2 cellular contexts compared by ENCODE assay signal in the genomic region with DNA sequence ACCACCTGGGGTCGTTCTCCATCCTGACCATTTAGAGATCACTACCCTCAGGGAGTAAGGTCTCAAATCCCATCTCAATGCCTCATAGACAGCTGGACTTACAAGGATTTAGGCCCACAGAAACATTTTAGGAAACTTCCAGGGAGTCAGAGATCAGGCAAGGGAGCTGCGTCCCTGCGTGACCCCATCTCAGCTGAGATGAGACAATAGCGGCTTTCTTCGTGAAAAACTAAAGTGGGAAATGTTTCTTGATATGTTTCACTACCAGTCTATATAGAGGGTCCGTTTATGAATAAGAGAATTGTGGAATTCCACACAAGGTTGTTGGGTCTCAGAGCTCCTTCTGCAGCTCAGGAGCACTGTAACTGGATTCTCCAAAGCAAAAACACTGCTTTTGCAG.
TF ChIP-seq lines count a peak whose summit lies in the region.

No MANE protein-coding gene starts in this region.

TF ChIP-seq in SK-N-SH, 30 proteins besides CTCF, POLR2A, EP300 and RAD21 (continued from another document):
- TF ChIP-seq FOSL2 (IDR thresholded peaks at IDR 0.05; ENCODE audit: borderline replicate concordance, low read depth), result no peak; the same call in 1 of the 2 replicates
- no peak for TF ChIP-seq EZH2phosphoT487 (IDR thresholded peaks at IDR 0.05; ENCODE audit: borderline replicate concordance, low read depth)
- TF ChIP-seq MXI1 (IDR thresholded peaks at IDR 0.05; ENCODE audit: low read depth, low read length), result no peak
- TF ChIP-seq MEF2A (IDR thresholded peaks at IDR 0.05; ENCODE audit: borderline replicate concordance, low read depth), result no peak
- no peak for TF ChIP-seq ELF1 (IDR thresholded peaks at IDR 0.05)
- TF ChIP-seq, protein P1, sequence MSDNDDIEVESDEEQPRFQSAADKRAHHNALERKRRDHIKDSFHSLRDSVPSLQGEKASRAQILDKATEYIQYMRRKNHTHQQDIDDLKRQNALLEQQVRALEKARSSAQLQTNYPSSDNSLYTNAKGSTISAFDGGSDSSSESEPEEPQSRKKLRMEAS (IDR thresholded peaks at IDR 0.05; ENCODE audit: low read depth), result no peak
- TF ChIP-seq, protein P2, sequence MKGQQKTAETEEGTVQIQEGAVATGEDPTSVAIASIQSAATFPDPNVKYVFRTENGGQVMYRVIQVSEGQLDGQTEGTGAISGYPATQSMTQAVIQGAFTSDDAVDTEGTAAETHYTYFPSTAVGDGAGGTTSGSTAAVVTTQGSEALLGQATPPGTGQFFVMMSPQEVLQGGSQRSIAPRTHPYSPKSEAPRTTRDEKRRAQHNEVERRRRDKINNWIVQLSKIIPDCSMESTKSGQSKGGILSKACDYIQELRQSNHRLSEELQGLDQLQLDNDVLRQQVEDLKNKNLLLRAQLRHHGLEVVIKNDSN (IDR thresholded peaks at IDR 0.05; ENCODE audit: borderline replicate concordance, low read depth), result no peak
- no peak for TF ChIP-seq SMC3 (IDR thresholded peaks at IDR 0.05; ENCODE audit: low read depth, low read length)
- TF ChIP-seq, protein P3, sequence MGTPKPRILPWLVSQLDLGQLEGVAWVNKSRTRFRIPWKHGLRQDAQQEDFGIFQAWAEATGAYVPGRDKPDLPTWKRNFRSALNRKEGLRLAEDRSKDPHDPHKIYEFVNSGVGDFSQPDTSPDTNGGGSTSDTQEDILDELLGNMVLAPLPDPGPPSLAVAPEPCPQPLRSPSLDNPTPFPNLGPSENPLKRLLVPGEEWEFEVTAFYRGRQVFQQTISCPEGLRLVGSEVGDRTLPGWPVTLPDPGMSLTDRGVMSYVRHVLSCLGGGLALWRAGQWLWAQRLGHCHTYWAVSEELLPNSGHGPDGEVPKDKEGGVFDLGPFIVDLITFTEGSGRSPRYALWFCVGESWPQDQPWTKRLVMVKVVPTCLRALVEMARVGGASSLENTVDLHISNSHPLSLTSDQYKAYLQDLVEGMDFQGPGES (IDR thresholded peaks at IDR 0.05; ENCODE audit: low read depth, low read length), result no peak
- no peak for TF ChIP-seq POLR2AphosphoS5 (IDR thresholded peaks at IDR 0.05; ENCODE audit: low read depth, low read length)
- TF ChIP-seq NFIC (IDR thresholded peaks at IDR 0.05; ENCODE audit: borderline replicate concordance), result no peak
- no peak for TF ChIP-seq FOXJ3 (CRISPR knock-in tag; IDR thresholded peaks at IDR 0.05)

TF ChIP-seq in SK-N-SH treated with all-trans-retinoic acid at 6 μM for 48 hours, 23 proteins besides CTCF, POLR2A, EP300 and RAD21 (continued from another document):
- TF ChIP-seq, protein P4, sequence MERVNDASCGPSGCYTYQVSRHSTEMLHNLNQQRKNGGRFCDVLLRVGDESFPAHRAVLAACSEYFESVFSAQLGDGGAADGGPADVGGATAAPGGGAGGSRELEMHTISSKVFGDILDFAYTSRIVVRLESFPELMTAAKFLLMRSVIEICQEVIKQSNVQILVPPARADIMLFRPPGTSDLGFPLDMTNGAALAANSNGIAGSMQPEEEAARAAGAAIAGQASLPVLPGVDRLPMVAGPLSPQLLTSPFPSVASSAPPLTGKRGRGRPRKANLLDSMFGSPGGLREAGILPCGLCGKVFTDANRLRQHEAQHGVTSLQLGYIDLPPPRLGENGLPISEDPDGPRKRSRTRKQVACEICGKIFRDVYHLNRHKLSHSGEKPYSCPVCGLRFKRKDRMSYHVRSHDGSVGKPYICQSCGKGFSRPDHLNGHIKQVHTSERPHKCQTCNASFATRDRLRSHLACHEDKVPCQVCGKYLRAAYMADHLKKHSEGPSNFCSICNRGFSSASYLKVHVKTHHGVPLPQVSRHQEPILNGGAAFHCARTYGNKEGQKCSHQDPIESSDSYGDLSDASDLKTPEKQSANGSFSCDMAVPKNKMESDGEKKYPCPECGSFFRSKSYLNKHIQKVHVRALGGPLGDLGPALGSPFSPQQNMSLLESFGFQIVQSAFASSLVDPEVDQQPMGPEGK (CRISPR knock-in tag; IDR thresholded peaks at IDR 0.05; ENCODE audit: borderline replicate concordance), result no peak
- no peak for TF ChIP-seq OSR1 (CRISPR knock-in tag; IDR thresholded peaks at IDR 0.05)
